ENCODE assay signal across 1 cellular context in the genomic region with DNA sequence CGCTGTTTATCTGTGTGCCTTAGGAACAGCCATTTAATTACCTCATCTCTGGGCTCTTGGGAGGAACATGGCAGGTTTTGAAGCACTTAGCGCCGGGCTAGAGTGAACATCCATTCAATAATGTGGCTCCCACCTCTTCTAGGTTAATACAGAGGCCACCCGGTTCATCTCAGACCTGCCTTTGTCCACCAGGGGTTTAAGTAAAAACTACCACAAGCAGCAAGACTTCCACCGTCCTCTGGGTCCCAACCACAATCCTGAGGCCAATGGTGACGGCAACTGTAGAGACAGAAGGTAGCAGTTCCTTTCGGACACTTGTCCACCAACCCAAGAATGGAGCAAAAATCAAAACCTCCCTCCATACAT.
TF ChIP-seq lines count a peak whose summit lies in the region.

No MANE protein-coding gene starts in this region.

TF ChIP-seq in endothelial cell of umbilical vein, 7 proteins besides CTCF, POLR2A, EP300 and RAD21:
- TF ChIP-seq POLR2AphosphoS5 (IDR thresholded peaks at IDR 0.05; ENCODE audit: insufficient read depth, low read depth, low read length) (no peak), MYC (IDR thresholded peaks at IDR 0.05; ENCODE audit: low read depth, low read length) (no peak), FOS (IDR thresholded peaks at IDR 0.05; ENCODE audit: borderline replicate concordance, insufficient read depth, low read length) (no peak), JUN (IDR thresholded peaks at IDR 0.05; ENCODE audit: borderline replicate concordance, insufficient read depth, insufficient read length, low read depth) (no peak), EZH2 (IDR thresholded peaks at IDR 0.05; ENCODE audit: borderline replicate concordance, low read depth, low read length, severe bottlenecking) (no peak), GATA2 (IDR thresholded peaks at IDR 0.05; ENCODE audit: insufficient read depth, insufficient read length, low read depth, low read length) (no peak)
- TF ChIP-seq, protein P1, sequence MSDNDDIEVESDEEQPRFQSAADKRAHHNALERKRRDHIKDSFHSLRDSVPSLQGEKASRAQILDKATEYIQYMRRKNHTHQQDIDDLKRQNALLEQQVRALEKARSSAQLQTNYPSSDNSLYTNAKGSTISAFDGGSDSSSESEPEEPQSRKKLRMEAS (IDR thresholded peaks at IDR 0.05; ENCODE audit: insufficient read depth, insufficient read length) = no peak
